Comparison of ENCODE assay signal across 19 cellular contexts in genomic region chr1:243564814-243565213, GRCh38.
DNase-seq lines count a peak whose midpoint lies in the region; ATAC-seq, FAIRE-seq and TF ChIP-seq lines count a peak whose summit lies in the region.
"Had no signal": no experiment of that assay in that cellular context is flagged by ENCODE, and none has a peak within 500 bp of the region (broad histone marks: within the 10 kb centered on the region; RNA-seq: fewer than 3 reads in every experiment).

No MANE protein-coding gene starts in this region.

- H2AFZ ChIP-seq in astrocyte (ENCODE audit: low read depth, low read length) = no peak overlapping the region

- TF ChIP-seq EP300 in sigmoid colon (IDR thresholded peaks at IDR 0.05) = no peak

- H3K27ac Mint-ChIP-seq in astrocyte (ENCODE audit: unreplicated experiment) = no peak overlapping the region
- no peak overlapping the region for H3K27ac Mint-ChIP-seq in chondrocyte (ENCODE audit: unreplicated experiment)
- H3K27ac Mint-ChIP-seq: B cell; CD4-positive, alpha-beta T cell had no signal

- H3K9ac ChIP-seq in astrocyte (ENCODE audit: low read length) = no peak overlapping the region
- H3K9ac ChIP-seq: BLaER1 treated with 17β-estradiol and CSF1 and Interleukin-3, amounts not matched to agents 10 nM and 100 nM had no signal

- no peak for TF ChIP-seq CTCF in astrocyte (IDR thresholded peaks at IDR 0.05; ENCODE audit: insufficient read depth, low read depth, low read length)
- no peak for TF ChIP-seq CTCF in sigmoid colon (IDR thresholded peaks at IDR 0.05)
- TF ChIP-seq CTCF in chondrocyte (IDR thresholded peaks at IDR 0.05) = no peak
- TF ChIP-seq CTCF in lower lobe of right lung (IDR thresholded peaks at IDR 0.05) = no peak

- no peaks in the 10 kb centered on the region for H3K9me3 ChIP-seq in astrocyte (ENCODE audit: insufficient read depth, low read depth, low read length)
- H3K9me3 ChIP-seq in sigmoid colon = no peaks in the 10 kb centered on the region
- H3K9me3 ChIP-seq in lower lobe of right lung = no peaks in the 10 kb centered on the region
- H3K9me3 ChIP-seq: Caco-2 had no signal

- no peaks in the 10 kb centered on the region for H4K20me1 ChIP-seq in astrocyte (ENCODE audit: insufficient read depth, low read length)
- H4K20me1 ChIP-seq: BLaER1 treated with 17β-estradiol and CSF1 and Interleukin-3, amounts not matched to agents 10 nM and 100 nM had no signal

- H3K4me3 ChIP-seq in astrocyte (ENCODE audit: insufficient read depth, low read depth, low read length) = no peak overlapping the region
- H3K4me3 ChIP-seq in sigmoid colon = no peak overlapping the region
- H3K4me3 ChIP-seq in lower lobe of right lung = no peak overlapping the region
- H3K4me3 ChIP-seq: BLaER1 treated with 17β-estradiol and CSF1 and Interleukin-3, amounts not matched to agents 10 nM and 100 nM had no signal

- H3K79me2 ChIP-seq in astrocyte (ENCODE audit: insufficient read depth, low read length) = no peaks in the 10 kb centered on the region

- DNase-seq in astrocyte (ENCODE audit: low read depth) = no peak
- DNase-seq in sigmoid colon = no peak
- DNase-seq in chondrocyte (ENCODE audit: low spot score) = no peak
- DNase-seq in AG08396 (ENCODE audit: low spot score) = no peak
- DNase-seq in lower lobe of right lung = no peak
- DNase-seq: 8988T; ACHN; AML-193; Caco-2; Calu3; CD4-positive, alpha-beta T cell; CD8-positive, alpha-beta T cell; DMS79 treated with DMSO at 0.1 percent for 48 hours; GF-D8 had no signal

- no peaks in the 10 kb centered on the region for H3K27me3 ChIP-seq in astrocyte (ENCODE audit: insufficient read depth, low read length)
- H3K27me3 ChIP-seq in sigmoid colon = no peaks in the 10 kb centered on the region
- no peaks in the 10 kb centered on the region for H3K27me3 ChIP-seq in lower lobe of right lung (ENCODE audit: low read depth)
- H3K27me3 ChIP-seq: BLaER1 treated with 17β-estradiol and CSF1 and Interleukin-3, amounts not matched to agents 10 nM and 100 nM had no signal

- peaks cover 2% of the 10 kb centered on the region for H3K36me3 ChIP-seq in astrocyte (ENCODE audit: insufficient read depth, low read length)
- peaks cover 0 to 9% (median 0%) of the 10 kb centered on the region in 4 donors for H3K36me3 ChIP-seq in sigmoid colon
- H3K36me3 ChIP-seq in lower lobe of right lung = peaks cover 27% of the 10 kb centered on the region

- ATAC-seq in lower lobe of right lung = no peak
- ATAC-seq: CD8-positive, alpha-beta T cell had no signal

- peaks cover 4% of the 10 kb centered on the region for H3K4me1 ChIP-seq in astrocyte (ENCODE audit: insufficient read depth, low read length)
- H3K4me1 ChIP-seq in sigmoid colon = peaks cover 0 to 63% (median 32%) of the 10 kb centered on the region in 4 donors
- H3K4me1 ChIP-seq in lower lobe of right lung = no peaks in the 10 kb centered on the region
- H3K4me1 ChIP-seq: BLaER1 treated with 17β-estradiol and CSF1 and Interleukin-3, amounts not matched to agents 10 nM and 100 nM; Caco-2 had no signal

- H3K36me3 Mint-ChIP-seq in astrocyte (ENCODE audit: low read depth, unreplicated experiment) = peaks cover 15% of the 10 kb centered on the region
- peaks cover 18% of the 10 kb centered on the region for H3K36me3 Mint-ChIP-seq in chondrocyte (ENCODE audit: low read depth)

- intact Hi-C loops in sigmoid colon (cut with DNase I) (loop anchor here (5.0 kb wide), 1 partner anchor 63 kb away; no protein-coding TSS in a partner anchor), lower lobe of right lung (cut with DNase I) (no loop called here)

- H3K4me1 Mint-ChIP-seq in astrocyte (ENCODE audit: low read depth, unreplicated experiment) (peaks cover 3% of the 10 kb centered on the region), chondrocyte (ENCODE audit: low read depth) (peaks cover 21% of the 10 kb centered on the region)

- FAIRE-seq in TTC549 (lab: Jason Lieb, UNC) (peak; percentile 69), astrocyte (lab: Jason Lieb, UNC) (peak; percentile 23)
- FAIRE-seq: GM12891 had no signal

- no peaks in the 10 kb centered on the region for H3K9me3 Mint-ChIP-seq in astrocyte (ENCODE audit: unreplicated experiment)
- peaks cover 11% of the 10 kb centered on the region for H3K9me3 Mint-ChIP-seq in chondrocyte (ENCODE audit: low read depth)
- H3K9me3 Mint-ChIP-seq: CD4-positive, alpha-beta T cell had no signal

- H3K27me3 Mint-ChIP-seq in astrocyte (ENCODE audit: low read depth, unreplicated experiment) = no peaks in the 10 kb centered on the region
- no peaks in the 10 kb centered on the region for H3K27me3 Mint-ChIP-seq in chondrocyte (ENCODE audit: low read depth)
- H3K27me3 Mint-ChIP-seq: B cell; CD4-positive, alpha-beta T cell had no signal

- TF ChIP-seq POLR2A in sigmoid colon (IDR thresholded peaks at IDR 0.05) = no peak

- H3K4me3 Mint-ChIP-seq in astrocyte (ENCODE audit: unreplicated experiment) (no peak overlapping the region), chondrocyte (ENCODE audit: unreplicated experiment) (no peak overlapping the region)
- H3K4me3 Mint-ChIP-seq: B cell; CD4-positive, alpha-beta T cell; CD8-positive, alpha-beta T cell had no signal

- H3K27ac ChIP-seq in astrocyte (ENCODE audit: low read depth, low read length) (no peak overlapping the region), sigmoid colon (peak overlapping the region in 3 of 4 donors; percentile 34 to 78 (median 71)), lower lobe of right lung (no peak overlapping the region)
- H3K27ac ChIP-seq: BLaER1 treated with 17β-estradiol and CSF1 and Interleukin-3, amounts not matched to agents 10 nM and 100 nM; C4-2B had no signal

- H3K4me2 ChIP-seq in astrocyte (ENCODE audit: low read length) = no peak overlapping the region
- H3K4me2 ChIP-seq: BLaER1 treated with 17β-estradiol and CSF1 and Interleukin-3, amounts not matched to agents 10 nM and 100 nM had no signal

Comparison
In these comparisons a context has a peak if more than half of its experiments do, and no peak if none do; other contexts are left out.
1. H3K27ac ChIP-seq: peak in sigmoid colon (3 of 4); none in astrocyte (single experiment) and lower lobe of right lung (single experiment).